ENCODE assay signal across 21 cellular contexts in genomic region chr11:65129649-65130441, GRCh38. TPM values are rescaled to one million over a fixed set of nuclear protein-coding genes. Genes with fewer than 3 reads are reported as not detected.
A peak's percentile ranks its signal among the peaks of the same experiment; 100 is the strongest.
DNase-seq lines count a peak whose midpoint lies in the region; ATAC-seq and TF ChIP-seq lines count a peak whose summit lies in the region.
"Had no signal": no experiment of that assay in that cellular context is flagged by ENCODE, and none has a peak within 500 bp of the region (broad histone marks: within the 10 kb centered on the region; RNA-seq: fewer than 3 reads in every experiment).

No MANE protein-coding gene starts in this region.

- in situ Hi-C loops in mammary epithelial cell (cut with MboI; ENCODE audit: low sequenced_read_pairs in 2 of 2) = no loop called here

- 94 to 97% methylated on average over 6 to 13 of the region's 13 CpGs for WGBS in endodermal cell (ENCODE audit: insufficient coverage in 1 of 2, insufficient read length in 1 of 2), 2 experiments
- WGBS in mammary epithelial cell (ENCODE audit: low coverage, missing lambda C conversion rate) = 85% methylated on average over 9 of the region's 13 CpGs

- H3F3A ChIP-seq in OCI-LY1 (ENCODE audit: insufficient read depth, low read length) = peaks cover 17% of the 10 kb centered on the region; the same call in 1 of the 2 replicates

- H3K4me1 Mint-ChIP-seq in endodermal cell = peaks cover 9% of the 10 kb centered on the region
- peaks cover 52 to 82% of the 10 kb centered on the region in 2 donors for H3K4me1 Mint-ChIP-seq in stimulated activated naive B cell treated with anti-CD40 and anti-IgM and Interleukin-4, amounts not matched to agents 10 μg/mL and 1 μg/mL and 100 μg/mL, for 72 hours

- H3K79me2 ChIP-seq in OCI-LY1 (ENCODE audit: insufficient read depth, low read length) (peaks cover 8% of the 10 kb centered on the region; the same call in 1 of the 2 replicates), mammary epithelial cell (ENCODE audit: insufficient read depth, low read length) (peaks cover 50% of the 10 kb centered on the region)

- H2AFZ ChIP-seq in OCI-LY1 (ENCODE audit: low read length) = no peak overlapping the region
- H2AFZ ChIP-seq in mammary epithelial cell (ENCODE audit: low read depth, low read length) = no peak overlapping the region
- H2AFZ ChIP-seq: hepatocyte had no signal

- TF ChIP-seq CTCF in OCI-LY1 (IDR thresholded peaks at IDR 0.05; ENCODE audit: low read length) (peak; percentile 36), endodermal cell (conservative IDR thresholded peaks at IDR 0.05) (peak; percentile 44), mammary epithelial cell (conservative IDR thresholded peaks at IDR 0.05 in 1 of 2, IDR thresholded peaks at IDR 0.05 in 1 of 2; ENCODE audit: extremely low read depth in 1 of 2, insufficient read depth in 1 of 2, low read depth in 1 of 2, low read length in 2 of 2) (no peak)

- no peak overlapping the region for H3K4me3 Mint-ChIP-seq in endodermal cell
- H3K4me3 Mint-ChIP-seq in stimulated activated naive B cell treated with anti-CD40 and anti-IgM and Interleukin-4, amounts not matched to agents 10 μg/mL and 1 μg/mL and 100 μg/mL, for 72 hours = peak overlapping the region; percentile 73 to 98
- H3K4me3 Mint-ChIP-seq: activated T-helper 1 cell treated with anti-CD3 and anti-CD28 coated beads, Interleukin-12 subunit alpha, Interleukin-12 subunit beta, Interleukin-2, Interleukin-4 antibody, amounts not matched to agents 30 ng/mL and 10 ng/mL and 1 ng/mL, durations not matched to agents 14 hours and 24 hours and 36 hours; stimulated activated naive CD8-positive, alpha-beta T cell treated with anti-CD3 and anti-CD28 coated beads, Interleukin-15, amount 100 ng/mL, for 72 hours; T-helper 1 cell treated with Interleukin-12 subunit alpha and Interleukin-12 subunit beta and Interleukin-4 antibody, amounts not matched to agents 30 μg/mL and 1 μg/mL, for 36 hours; type B pancreatic cell had no signal

- H3K27ac ChIP-seq in OCI-LY1 (ENCODE audit: low read depth, low read length, poor library complexity, severe bottlenecking) (peak overlapping the region; percentile 99), endodermal cell (ENCODE audit: low read depth, low read length) (no peak overlapping the region), mammary epithelial cell (ENCODE audit: insufficient read depth, low read depth, low read length) (no peak overlapping the region)
- H3K27ac ChIP-seq: epithelial cell of prostate, foreskin keratinocyte, hepatocyte, pancreas had no signal

- H3K27me3 ChIP-seq in OCI-LY1 (ENCODE audit: insufficient read depth, low read length) (no peaks in the 10 kb centered on the region), endodermal cell (ENCODE audit: control insufficient read depth, insufficient read depth, low read length, poor library complexity, severe bottlenecking) (no peaks in the 10 kb centered on the region), mammary epithelial cell (ENCODE audit: insufficient read depth, low read length) (no peaks in the 10 kb centered on the region)
- H3K27me3 ChIP-seq: foreskin keratinocyte, hepatocyte, pancreas had no signal

- H3K4me3 ChIP-seq in OCI-LY1 (ENCODE audit: low read depth, low read length, poor library complexity, severe bottlenecking) (peak overlapping the region; percentile 95), endodermal cell (ENCODE audit: low read length) (no peak overlapping the region), mammary epithelial cell (replicated peaks in 1 of 3; ENCODE audit: insufficient read depth in 1 of 3, low read depth in 2 of 3, low read length in 3 of 3) (no peak overlapping the region)
- H3K4me3 ChIP-seq: hepatocyte, lung, pancreas had no signal

- peak; percentile 6 to 8 for ATAC-seq in stimulated activated naive B cell treated with anti-CD40 and anti-IgM and Interleukin-4, amounts not matched to agents 10 μg/mL and 1 μg/mL and 100 μg/mL, for 72 hours (replicated peaks)
- ATAC-seq: foreskin keratinocyte; pancreas; stimulated activated naive CD8-positive, alpha-beta T cell treated with anti-CD3 and anti-CD28 coated beads, Interleukin-15, amount 100 ng/mL, for 72 hours had no signal

- H3K36me3 ChIP-seq in OCI-LY1 (ENCODE audit: insufficient read depth, low read length) = peaks cover 89% of the 10 kb centered on the region
- peaks cover 69% of the 10 kb centered on the region for H3K36me3 ChIP-seq in endodermal cell (ENCODE audit: control insufficient read depth, insufficient read depth, low read length)
- H3K36me3 ChIP-seq in mammary epithelial cell (ENCODE audit: insufficient read depth, low read length) = peaks cover 31% of the 10 kb centered on the region

- H3K4me2 ChIP-seq in OCI-LY1 (ENCODE audit: low read length) (peak overlapping the region; percentile 93), mammary epithelial cell (ENCODE audit: insufficient read depth, low read depth, low read length) (no peak overlapping the region)
- H3K4me2 ChIP-seq: hepatocyte had no signal

- BruUV-seq in mammary epithelial cell (replicated peaks; lab: Mats Ljungman, UMichigan) = no TSS peak

- no peaks in the 10 kb centered on the region for H4K20me1 ChIP-seq in OCI-LY1 (ENCODE audit: insufficient read depth, low read length)
- no peaks in the 10 kb centered on the region for H4K20me1 ChIP-seq in mammary epithelial cell (ENCODE audit: insufficient read depth, low read length)

- H3K9me2 ChIP-seq in OCI-LY1 (ENCODE audit: low read depth, low read length) = no peaks in the 10 kb centered on the region

- peaks cover 36% of the 10 kb centered on the region for H3K4me1 ChIP-seq in OCI-LY1 (ENCODE audit: insufficient read depth, low read length, severe bottlenecking)
- no peaks in the 10 kb centered on the region for H3K4me1 ChIP-seq in endodermal cell (ENCODE audit: control insufficient read depth, insufficient read depth, low read length)
- H3K4me1 ChIP-seq in mammary epithelial cell (ENCODE audit: insufficient read depth, low read length) = peaks cover 6% of the 10 kb centered on the region
- H3K4me1 ChIP-seq: foreskin keratinocyte had no signal

- DNase-seq in DMS 273 (lab: John Stamatoyannopoulos, UW; ENCODE audit: unreplicated experiment) (peak; percentile 37), DMS 273 treated with DMSO at 0.1 percent for 48 hours (lab: John Stamatoyannopoulos, UW) (no peak), endodermal cell (peak; percentile 65), mammary epithelial cell (no peak), activated gamma-delta T cell (lab: John Stamatoyannopoulos, UW) (no peak)
- DNase-seq in stimulated activated naive B cell treated with anti-CD40 and anti-IgM and Interleukin-4, amounts not matched to agents 10 μg/mL and 1 μg/mL and 100 μg/mL, for 72 hours = no peak
- DNase-seq in activated CD4-positive, alpha-beta T cell treated with anti-CD3 and anti-CD28 coated beads, Interleukin-2, amount 50 U/mL, for 4 hours = no peak
- DNase-seq: Calu3; foreskin keratinocyte; NCI-H1417; NCI-H524 treated with DMSO at 0.1 percent for 48 hours; stimulated activated CD4-positive, alpha-beta T cell treated with anti-CD3 and anti-CD28 coated beads, Interleukin-1b, Interleukin-23, amount 100 ng/mL, for 48 hours; stimulated activated naive CD8-positive, alpha-beta T cell treated with anti-CD3 and anti-CD28 coated beads, Interleukin-15, amount 100 ng/mL, for 72 hours had no signal

- no peaks in the 10 kb centered on the region for H3K9me3 ChIP-seq in OCI-LY1 (ENCODE audit: low read length)
- H3K9me3 ChIP-seq in endodermal cell (ENCODE audit: control insufficient read depth, low read length) = no peaks in the 10 kb centered on the region
- no peaks in the 10 kb centered on the region for H3K9me3 ChIP-seq in mammary epithelial cell (replicated peaks; ENCODE audit: insufficient read depth, low read length)
- H3K9me3 ChIP-seq: pancreas had no signal

- H3K9ac ChIP-seq in OCI-LY1 (ENCODE audit: low read length) (peak overlapping the region; percentile 38; the same call in 1 of the 2 replicates), endodermal cell (ENCODE audit: extremely low read depth, low read length, poor library complexity, severe bottlenecking) (no peak overlapping the region), mammary epithelial cell (ENCODE audit: insufficient read depth, low read length) (no peak overlapping the region)

- intact Hi-C loops in mammary epithelial cell (cut with micrococcal nuclease) = no loop called here

- no peak overlapping the region for H3K27ac Mint-ChIP-seq in endodermal cell
- peak overlapping the region; percentile 92 for H3K27ac Mint-ChIP-seq in stimulated activated naive B cell treated with anti-CD40 and anti-IgM and Interleukin-4, amounts not matched to agents 10 μg/mL and 1 μg/mL and 100 μg/mL, for 72 hours
- H3K27ac Mint-ChIP-seq: activated T-helper 1 cell treated with anti-CD3 and anti-CD28 coated beads, Interleukin-12 subunit alpha, Interleukin-12 subunit beta, Interleukin-2, Interleukin-4 antibody, amounts not matched to agents 30 ng/mL and 10 ng/mL and 1 ng/mL, durations not matched to agents 14 hours and 24 hours and 36 hours; T-helper 1 cell treated with Interleukin-12 subunit alpha and Interleukin-12 subunit beta and Interleukin-4 antibody, amounts not matched to agents 30 μg/mL and 1 μg/mL, for 36 hours; type B pancreatic cell had no signal

- H3K27me3 Mint-ChIP-seq in endodermal cell (ENCODE audit: insufficient read depth) = no peaks in the 10 kb centered on the region
- H3K27me3 Mint-ChIP-seq in stimulated activated naive B cell treated with anti-CD40 and anti-IgM and Interleukin-4, amounts not matched to agents 10 μg/mL and 1 μg/mL and 100 μg/mL, for 72 hours = no peaks in the 10 kb centered on the region
- H3K27me3 Mint-ChIP-seq: stimulated activated naive CD8-positive, alpha-beta T cell treated with anti-CD3 and anti-CD28 coated beads, Interleukin-15, amount 100 ng/mL, for 72 hours; type B pancreatic cell had no signal

- H3K36me3 Mint-ChIP-seq in endodermal cell (ENCODE audit: low read depth) = peaks cover 44% of the 10 kb centered on the region
- H3K36me3 Mint-ChIP-seq in stimulated activated naive B cell treated with anti-CD40 and anti-IgM and Interleukin-4, amounts not matched to agents 10 μg/mL and 1 μg/mL and 100 μg/mL, for 72 hours = peaks cover 63 to 78% of the 10 kb centered on the region in 2 donors
- H3K36me3 Mint-ChIP-seq: type B pancreatic cell had no signal

- H3K9me3 Mint-ChIP-seq in endodermal cell = no peaks in the 10 kb centered on the region
- no peaks in the 10 kb centered on the region for H3K9me3 Mint-ChIP-seq in stimulated activated naive B cell treated with anti-CD40 and anti-IgM and Interleukin-4, amounts not matched to agents 10 μg/mL and 1 μg/mL and 100 μg/mL, for 72 hours
- H3K9me3 Mint-ChIP-seq: activated T-helper 1 cell treated with anti-CD3 and anti-CD28 coated beads, Interleukin-12 subunit alpha, Interleukin-12 subunit beta, Interleukin-2, Interleukin-4 antibody, amounts not matched to agents 30 ng/mL and 10 ng/mL and 1 ng/mL, durations not matched to agents 14 hours and 24 hours and 36 hours; stimulated activated naive CD8-positive, alpha-beta T cell treated with anti-CD3 and anti-CD28 coated beads, Interleukin-15, amount 100 ng/mL, for 72 hours; T-helper 1 cell treated with Interleukin-12 subunit alpha and Interleukin-12 subunit beta and Interleukin-4 antibody, amounts not matched to agents 30 μg/mL and 1 μg/mL, for 36 hours; type B pancreatic cell had no signal

- CTCF ChIA-PET in mammary epithelial cell (lab: Charles Lee; ENCODE audit: low non-redundant PET) = no interaction called here

- dilution Hi-C loops in mammary epithelial cell (cut with HindIII; ENCODE audit: low sequenced_read_pairs) = no loop called here

RNA-seq across cellular contexts. Expression of gene SYVN1, which starts 4.5 kb away (rescaled TPM):
- total RNA-seq in endodermal cell (10 to 100 TPM; 30.4 to 39.5 TPM), mammary epithelial cell (10 to 100 TPM; 21.5 to 45.8 TPM)
- polyA plus RNA-seq in endodermal cell (2013, experiment 1 of 2) = 32.8 TPM
- polyA plus RNA-seq in endodermal cell (2013, experiment 2 of 2) = 25.3 TPM
- polyA plus RNA-seq in mammary epithelial cell = 30.7 TPM
- 152 TPM for polyA minus RNA-seq in mammary epithelial cell

RNA-seq across cellular contexts. Expression of gene MRPL49, which starts 7.7 kb away (rescaled TPM):
- total RNA-seq in endodermal cell = 10 to 100 TPM; 53.9 to 56.6 TPM
- 37.3 TPM for polyA plus RNA-seq in endodermal cell (2013, experiment 1 of 2)
- 36.6 TPM for polyA plus RNA-seq in endodermal cell (2013, experiment 2 of 2)
- 10 to 100 TPM; 54.7 to 56.5 TPM for total RNA-seq in mammary epithelial cell
- 64.7 TPM for polyA plus RNA-seq in mammary epithelial cell
- polyA minus RNA-seq in mammary epithelial cell = 52.3 TPM

RNA-seq across cellular contexts. Expression of gene FAU, which starts 7.9 kb away (rescaled TPM):
- total RNA-seq in endodermal cell (100 to 1,000 TPM; 774 to 802 TPM), mammary epithelial cell (100 to 1,000 TPM; 107 to 637 TPM)
- polyA plus RNA-seq in endodermal cell (2013, experiment 1 of 2) = 857 TPM
- polyA plus RNA-seq in endodermal cell (2013, experiment 2 of 2) = 794 TPM
- polyA plus RNA-seq in mammary epithelial cell = 428 TPM
- polyA minus RNA-seq in mammary epithelial cell = 317 TPM

RNA-seq across cellular contexts. Expression of gene ZNHIT2, which starts 12.3 kb away (rescaled TPM):
- 10 to 100 TPM; 11.0 to 11.8 TPM for total RNA-seq in endodermal cell
- polyA plus RNA-seq in endodermal cell (2013, experiment 1 of 2) = 6.0 TPM
- polyA plus RNA-seq in endodermal cell (2013, experiment 2 of 2) = 5.4 TPM
- total RNA-seq in mammary epithelial cell = 10 to 100 TPM; 13.6 to 15.2 TPM
- 6.9 TPM for polyA plus RNA-seq in mammary epithelial cell
- polyA minus RNA-seq in mammary epithelial cell = 0.67 TPM

RNA-seq across cellular contexts. Expression of gene TM7SF2, which starts 18.2 kb away (rescaled TPM):
- total RNA-seq in endodermal cell (100 to 1,000 TPM in 1 of 2 donors, 10 to 100 TPM in 1; 97.9 to 108 TPM), mammary epithelial cell (10 to 100 TPM in 1 of 2 donors, 1 to 10 TPM in 1; 8.7 to 10.1 TPM)
- polyA plus RNA-seq in endodermal cell (2013, experiment 1 of 2) = 75.3 TPM
- polyA plus RNA-seq in endodermal cell (2013, experiment 2 of 2) = 70.5 TPM
- polyA plus RNA-seq in mammary epithelial cell = 17.2 TPM
- 54.8 TPM for polyA minus RNA-seq in mammary epithelial cell

Comparison
In these comparisons a context has a peak if more than half of its experiments do, and no peak if none do; other contexts are left out.
1. DNase-seq: peak in DMS 273 (single experiment) and endodermal cell (single experiment); none in DMS 273 treated with DMSO at 0.1 percent for 48 hours (single experiment), stimulated activated naive B cell treated with anti-CD40 and anti-IgM and Interleukin-4, amounts not matched to agents 10 μg/mL and 1 μg/mL and 100 μg/mL, for 72 hours (single experiment), mammary epithelial cell (single experiment), activated gamma-delta T cell (single experiment) and activated CD4-positive, alpha-beta T cell treated with anti-CD3 and anti-CD28 coated beads, Interleukin-2, amount 50 U/mL, for 4 hours (0 of 2).
2. CTCF ChIP-seq: peak in OCI-LY1 (single experiment) and endodermal cell (single experiment); none in mammary epithelial cell (0 of 2).